In the genomic region with DNA sequence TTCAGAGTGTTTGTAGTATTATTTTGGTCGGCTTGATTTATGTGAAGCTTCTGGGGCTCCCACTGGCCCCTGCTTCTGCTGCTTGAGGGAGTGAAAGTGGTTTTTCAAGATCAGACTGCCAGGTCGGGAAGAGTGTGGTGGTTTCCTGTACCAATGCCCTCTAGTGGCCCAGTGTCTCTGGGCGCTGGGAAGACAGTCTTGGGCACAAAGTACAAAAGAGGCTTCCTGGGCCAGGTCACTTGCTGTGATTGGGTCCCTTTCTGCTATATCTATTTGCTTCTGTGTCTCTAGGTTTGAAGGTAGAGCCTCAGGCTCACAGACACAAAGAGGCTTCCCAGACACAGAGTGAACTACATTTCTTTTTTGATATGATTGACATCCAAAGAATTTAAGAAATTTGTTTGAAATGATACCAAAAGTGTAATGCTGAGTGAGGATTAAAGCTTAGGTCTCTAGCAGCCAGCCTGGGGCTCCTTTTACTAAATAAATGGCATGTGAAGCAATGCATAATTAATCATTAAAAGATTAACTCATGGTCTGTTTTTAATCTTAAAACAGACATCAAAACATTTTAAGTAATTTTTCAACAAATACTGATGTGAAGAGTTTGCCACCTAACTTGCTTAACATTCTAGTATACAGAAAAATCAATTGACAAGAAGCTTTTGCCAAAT, we compare ENCODE assay signal across 8 cellular contexts.
DNase-seq lines count a peak whose midpoint lies in the region; ATAC-seq and TF ChIP-seq lines count a peak whose summit lies in the region.

No MANE protein-coding gene starts in this region.

- peak; percentile 6 for DNase-seq in cerebellar cortex (ENCODE audit: low spot score)
- no peak for DNase-seq in putamen (ENCODE audit: low spot score)
- DNase-seq in NCI-H446 treated with DMSO at 0.1 percent for 48 hours (lab: John Stamatoyannopoulos, UW) = no peak

- no peaks in the 10 kb centered on the region for H3K9me3 ChIP-seq in OCI-LY3 (ENCODE audit: insufficient read depth, low read length)

- TF ChIP-seq CTCF in C4-2B (conservative IDR thresholded peaks at IDR 0.05) (peak; percentile 93), OCI-LY3 (IDR thresholded peaks at IDR 0.05; ENCODE audit: low read depth, low read length) (peak; percentile 71), nephron (IDR thresholded peaks at IDR 0.05; ENCODE audit: unreplicated experiment in 3 of 3) (peak; percentile 22 to 44 (median 28))

- H3K27ac ChIP-seq in C4-2B (no peak overlapping the region), OCI-LY3 (ENCODE audit: low read length) (no peak overlapping the region)

- no peak overlapping the region for H3K4me3 ChIP-seq in OCI-LY3 (ENCODE audit: low read length)

- peak overlapping the region; percentile 27; the same call in 1 of the 2 replicates for H3K4me2 ChIP-seq in OCI-LY3 (ENCODE audit: low read length)

- no peak overlapping the region for H3K9ac ChIP-seq in OCI-LY3 (ENCODE audit: low read length)

- H3K79me2 ChIP-seq in OCI-LY3 (ENCODE audit: low read length) = no peaks in the 10 kb centered on the region

- H3K4me3 Mint-ChIP-seq in nephron = no peak overlapping the region

- no peaks in the 10 kb centered on the region for H3K9me3 Mint-ChIP-seq in nephron

- no peaks in the 10 kb centered on the region for H3K36me3 ChIP-seq in OCI-LY3 (replicated peaks; ENCODE audit: low read depth, low read length)

- ATAC-seq in GM18508 (IDR thresholded peaks at IDR 0.05; ENCODE audit: insufficient read depth, unreplicated experiment) (peak; percentile 92), HG02885 (IDR thresholded peaks at IDR 0.05; ENCODE audit: poor library complexity, unreplicated experiment) (peak; percentile 74)

- H3K27me3 Mint-ChIP-seq in nephron (ENCODE audit: low read depth) = no peaks in the 10 kb centered on the region

- no peaks in the 10 kb centered on the region for H3K4me1 ChIP-seq in OCI-LY3 (ENCODE audit: low read length)

- H3K27me3 ChIP-seq in OCI-LY3 (ENCODE audit: low read depth, low read length) = no peaks in the 10 kb centered on the region

- no peaks in the 10 kb centered on the region for H3K4me1 Mint-ChIP-seq in nephron

- no peaks in the 10 kb centered on the region for H4K20me1 ChIP-seq in OCI-LY3 (ENCODE audit: insufficient read depth, low read length)

- H3K36me3 Mint-ChIP-seq in nephron (ENCODE audit: low read depth) = no peaks in the 10 kb centered on the region

- H3K27ac Mint-ChIP-seq in nephron = peak overlapping the region; percentile 55 to 80 (median 68)

- H2AFZ ChIP-seq in OCI-LY3 (ENCODE audit: low read depth, low read length) = peak overlapping the region; percentile 47; the same call in 1 of the 2 replicates

Comparison
In these comparisons a context has a peak if more than half of its experiments do, and no peak if none do; other contexts are left out.
1. CTCF ChIP-seq: peak in every context shown above with its lines; median percentile 93 in C4-2B; 71 in OCI-LY3; 28 in nephron.